Comparison of ENCODE assay signal across 8 cellular contexts in the genomic region with DNA sequence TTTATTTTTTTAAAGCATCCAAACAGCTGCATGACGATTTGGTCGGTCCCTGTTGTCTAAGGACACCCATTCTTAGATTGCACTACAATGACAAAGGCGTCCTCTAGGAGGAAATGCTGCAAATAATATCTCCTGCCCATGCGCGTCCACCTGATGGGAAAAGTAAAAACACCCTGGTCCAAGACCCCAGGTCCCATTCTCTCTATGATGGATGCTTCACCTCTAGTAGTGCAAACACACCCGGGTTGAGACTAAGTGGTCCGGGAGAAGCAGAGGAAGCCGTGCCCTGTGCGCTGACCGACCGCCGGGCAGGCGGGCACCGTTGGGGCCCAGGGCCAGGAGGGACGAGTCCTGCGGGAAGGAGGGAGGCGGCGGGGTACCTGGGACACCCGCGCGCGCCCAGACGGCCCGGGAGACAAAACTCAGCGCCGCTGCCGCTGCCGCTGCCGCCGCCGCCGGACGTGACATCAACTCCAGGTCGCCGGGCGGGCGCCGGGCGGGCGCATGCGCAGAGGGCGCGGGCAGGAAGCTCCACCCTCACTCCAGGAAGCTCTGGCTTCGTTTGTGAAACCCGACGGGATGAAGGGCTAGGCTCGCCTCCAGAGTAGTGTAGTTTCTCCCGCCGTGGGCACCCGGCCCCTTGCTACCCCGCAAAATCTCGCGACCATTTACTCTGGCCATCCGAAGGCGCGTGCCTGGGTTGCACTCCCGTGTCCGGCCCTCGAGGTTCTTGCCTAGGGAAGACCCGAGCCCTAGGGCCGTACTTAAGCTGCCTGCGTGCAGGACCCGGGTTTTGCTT. TPM values are rescaled to one million over a fixed set of nuclear protein-coding genes. Genes with fewer than 3 reads are reported as not detected.
DNase-seq lines count a peak whose midpoint lies in the region; ATAC-seq and TF ChIP-seq lines count a peak whose summit lies in the region.

A gene (minus strand): TSS at position 462 of the 799 bp plus-strand sequence. CDS start 1,639 bp downstream, outside the sequence.

- WGBS in esophagus muscularis mucosa: 1% methylated on average over 16 of the region's 63 CpGs

- peak within 1 kb of the TSS; percentile 76 to 85 (median 79) for H3K4me3 ChIP-seq in esophagus muscularis mucosa

- H3K27ac ChIP-seq in esophagus muscularis mucosa (replicated peaks in 1 of 4): peak within 1 kb of the TSS; percentile 88 to 93 (median 90)

- H3K4me1 ChIP-seq in esophagus muscularis mucosa: peaks cover 13 to 20% (median 17%) of the 10 kb centered on the region in 4 donors

- no peak for TF ChIP-seq EP300 in esophagus muscularis mucosa (IDR thresholded peaks at IDR 0.05)

- DNase-seq in DMS79 (lab: John Stamatoyannopoulos, UW): peak; percentile 53
- DNase-seq in KG1 (lab: John Stamatoyannopoulos, UW): peak; percentile 91
- DNase-seq in activated T-cell treated with anti-CD3 and anti-CD28 coated beads, Interleukin-2, amount 50 U/mL, for 48 hours: peak; percentile 93 to 97
- peak; percentile 97 for DNase-seq in esophagus muscularis mucosa (ENCODE audit: extremely low spot score)
- peak; percentile 90 for DNase-seq in myocyte (ENCODE audit: low read depth)
- DNase-seq in stimulated activated CD8-positive, alpha-beta memory T cell treated with anti-CD3 and anti-CD28 coated beads, Interleukin-7, amount 100 ng/mL, for 48 hours (ENCODE audit: extremely low read depth in 1 of 2, low read depth in 1 of 2): peak; percentile 84 to 87

- intact Hi-C loops in esophagus muscularis mucosa (cut with DNase I): no loop called here

- no peaks in the 10 kb centered on the region for H3K27me3 ChIP-seq in esophagus muscularis mucosa

- TF ChIP-seq CTCF in esophagus muscularis mucosa (IDR thresholded peaks at IDR 0.05): peak in 1 of 3 experiments; percentile 27

- H3K9me3 ChIP-seq in esophagus muscularis mucosa: no peaks in the 10 kb centered on the region

- TF ChIP-seq POLR2A in esophagus muscularis mucosa (IDR thresholded peaks at IDR 0.05; ENCODE audit: low read depth): peak; percentile 65

- peaks cover 6 to 27% (median 19%) of the 10 kb centered on the region in 4 donors for H3K36me3 ChIP-seq in esophagus muscularis mucosa

- peak; percentile 89 for ATAC-seq in GM21723 (IDR thresholded peaks at IDR 0.05; ENCODE audit: unreplicated experiment)

TF ChIP-seq in PFSK-1, 5 proteins besides CTCF, POLR2A, EP300 and RAD21:
- TF ChIP-seq, protein P1, sequence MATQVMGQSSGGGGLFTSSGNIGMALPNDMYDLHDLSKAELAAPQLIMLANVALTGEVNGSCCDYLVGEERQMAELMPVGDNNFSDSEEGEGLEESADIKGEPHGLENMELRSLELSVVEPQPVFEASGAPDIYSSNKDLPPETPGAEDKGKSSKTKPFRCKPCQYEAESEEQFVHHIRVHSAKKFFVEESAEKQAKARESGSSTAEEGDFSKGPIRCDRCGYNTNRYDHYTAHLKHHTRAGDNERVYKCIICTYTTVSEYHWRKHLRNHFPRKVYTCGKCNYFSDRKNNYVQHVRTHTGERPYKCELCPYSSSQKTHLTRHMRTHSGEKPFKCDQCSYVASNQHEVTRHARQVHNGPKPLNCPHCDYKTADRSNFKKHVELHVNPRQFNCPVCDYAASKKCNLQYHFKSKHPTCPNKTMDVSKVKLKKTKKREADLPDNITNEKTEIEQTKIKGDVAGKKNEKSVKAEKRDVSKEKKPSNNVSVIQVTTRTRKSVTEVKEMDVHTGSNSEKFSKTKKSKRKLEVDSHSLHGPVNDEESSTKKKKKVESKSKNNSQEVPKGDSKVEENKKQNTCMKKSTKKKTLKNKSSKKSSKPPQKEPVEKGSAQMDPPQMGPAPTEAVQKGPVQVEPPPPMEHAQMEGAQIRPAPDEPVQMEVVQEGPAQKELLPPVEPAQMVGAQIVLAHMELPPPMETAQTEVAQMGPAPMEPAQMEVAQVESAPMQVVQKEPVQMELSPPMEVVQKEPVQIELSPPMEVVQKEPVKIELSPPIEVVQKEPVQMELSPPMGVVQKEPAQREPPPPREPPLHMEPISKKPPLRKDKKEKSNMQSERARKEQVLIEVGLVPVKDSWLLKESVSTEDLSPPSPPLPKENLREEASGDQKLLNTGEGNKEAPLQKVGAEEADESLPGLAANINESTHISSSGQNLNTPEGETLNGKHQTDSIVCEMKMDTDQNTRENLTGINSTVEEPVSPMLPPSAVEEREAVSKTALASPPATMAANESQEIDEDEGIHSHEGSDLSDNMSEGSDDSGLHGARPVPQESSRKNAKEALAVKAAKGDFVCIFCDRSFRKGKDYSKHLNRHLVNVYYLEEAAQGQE (IDR thresholded peaks at IDR 0.05; ENCODE audit: insufficient read depth in 1 of 2, low read depth in 2 of 2, low read length in 2 of 2): no peak; a peak in 1 of 4 replicates
- peak; percentile 55 for TF ChIP-seq TAF1 (IDR thresholded peaks at IDR 0.05; ENCODE audit: borderline replicate concordance, insufficient read depth, low read length)
- no peak for TF ChIP-seq FOXP2 (optimal IDR thresholded peaks at IDR 0.05; ENCODE audit: borderline replicate concordance, extremely low read depth, extremely low read length, insufficient read depth)
- TF ChIP-seq SIN3A (IDR thresholded peaks at IDR 0.05; ENCODE audit: borderline replicate concordance, insufficient read depth, low read length): no peak
- TF ChIP-seq POLR2AphosphoS5 (IDR thresholded peaks at IDR 0.05; ENCODE audit: low read depth, low read length): peak; percentile 98

RNA-seq across cellular contexts. Expression of the gene that starts here (rescaled TPM):
- polyA plus RNA-seq in PFSK-1 (2012; ENCODE audit: insufficient read length, low read depth): 30.2 TPM
- 10 to 100 TPM in 1 of 4 donors, 1 to 10 TPM in 3; 5.5 to 12.5 (median 8.4) TPM for total RNA-seq in esophagus muscularis mucosa
- 14.7 and 15.2 TPM in 2 replicates for total RNA-seq in myocyte
- 36.1 TPM for polyA plus RNA-seq in myocyte (2012)

Comparison
In these comparisons a context has a peak if more than half of its experiments do, and no peak if none do; other contexts are left out.
1. Peak in every context shown above with its lines: DNase-seq, ATAC-seq, H3K4me3 ChIP-seq and H3K27ac ChIP-seq.